In genomic region chr19:14550201-14550754, GRCh38 we compare ENCODE assay signal across 1 cellular context.
TF ChIP-seq lines count a peak whose summit lies in the region.

No MANE protein-coding gene starts in this region.

TF ChIP-seq in HCT116, 20 proteins besides CTCF, POLR2A, EP300 and RAD21 (continued from another document):
- no peak for TF ChIP-seq ZNF274 (IDR thresholded peaks at IDR 0.05; ENCODE audit: low read depth, low read length)
- peak; percentile 83 for TF ChIP-seq EGR1 (IDR thresholded peaks at IDR 0.05; ENCODE audit: low read depth)
